In genomic region chr7:25856056-25856780, GRCh38 we compare ENCODE assay signal across 10 cellular contexts.
A peak's percentile ranks its signal among the peaks of the same experiment; 100 is the strongest.
DNase-seq lines count a peak whose midpoint lies in the region; ATAC-seq and TF ChIP-seq lines count a peak whose summit lies in the region.
"Had no signal": no experiment of that assay in that cellular context is flagged by ENCODE, and none has a peak within 500 bp of the region (broad histone marks: within the 10 kb centered on the region; RNA-seq: fewer than 3 reads in every experiment).

No MANE protein-coding gene starts in this region.

- H4K91ac ChIP-seq in neuronal stem cell (ENCODE audit: low read depth, low read length, poor library complexity), result no peak overlapping the region

- no peak overlapping the region for H2BK15ac ChIP-seq in neuronal stem cell (ENCODE audit: low read length)

- H3K4me3 Mint-ChIP-seq in activated CD4-positive, alpha-beta memory T cell treated with anti-CD3 and anti-CD28 coated beads for 36 hours, result no peak overlapping the region
- H3K4me3 Mint-ChIP-seq: IgD-negative memory B cell had no signal

- in situ Hi-C loops in brain microvascular endothelial cell (cut with HindIII; ENCODE audit: low pct_ligation_motif_present, low sequenced_read_pairs), result no loop called here

- no peak for TF ChIP-seq CTCF in brain microvascular endothelial cell (IDR thresholded peaks at IDR 0.05; ENCODE audit: low read depth, low read length, missing control alignments)

- CTCF ChIA-PET in activated CD4-positive, alpha-beta memory T cell treated with anti-CD3 and anti-CD28 coated beads for 36 hours (lab: Charles Lee), result interaction anchor here (1.7 kb wide), 1 partner anchor 596 kb away, joined by 4 read pairs; no protein-coding TSS in a partner anchor

- peaks cover 0 to 4% of the 10 kb centered on the region in 2 donors for H3K9me3 ChIP-seq in neuronal stem cell (replicated peaks in 1 of 2; ENCODE audit: control insufficient read depth in 2 of 2, insufficient read depth in 1 of 2, low read depth in 1 of 2, low read length in 2 of 2)

- peak overlapping the region; percentile 92 for H3K4me2 ChIP-seq in neuronal stem cell (ENCODE audit: insufficient read depth, low read length, poor library complexity, severe bottlenecking)

- POLR2A ChIA-PET in activated CD4-positive, alpha-beta memory T cell treated with anti-CD3 and anti-CD28 coated beads for 36 hours (lab: Charles Lee), result interaction anchor here (0.8 kb wide), 1 partner anchor 332 kb away, joined by 3 read pairs; no protein-coding TSS in a partner anchor

- peaks cover 8 to 14% of the 10 kb centered on the region in 2 donors for H3K4me1 ChIP-seq in neuronal stem cell (ENCODE audit: control insufficient read depth in 2 of 2, insufficient read depth in 1 of 2, low read depth in 1 of 2, low read length in 2 of 2)

- no CpG with 5 or more reads among the region's 18 CpGs for WGBS in neuronal stem cell (ENCODE audit: extremely low coverage in 2 of 2, insufficient read length in 2 of 2, insufficient replicate concordance in 1 of 2), 2 donors

- H3K9ac ChIP-seq in neuronal stem cell (ENCODE audit: low read depth, low read length, poor library complexity), result no peak overlapping the region

- no peak overlapping the region for H2BK5ac ChIP-seq in neuronal stem cell (ENCODE audit: low read length)

- H3K4me1 Mint-ChIP-seq in activated CD4-positive, alpha-beta memory T cell treated with anti-CD3 and anti-CD28 coated beads for 36 hours (ENCODE audit: low read depth), result peaks cover 15% of the 10 kb centered on the region

- no peak overlapping the region for H3K4ac ChIP-seq in neuronal stem cell (ENCODE audit: low read length)

- H3K4me3 ChIP-seq in brain microvascular endothelial cell (ENCODE audit: low read depth, low read length) (peak overlapping the region; percentile 54), neuronal stem cell (ENCODE audit: low read length in 2 of 2) (peak overlapping the region; percentile 57 to 76)

- no peak overlapping the region for H2BK120ac ChIP-seq in neuronal stem cell (ENCODE audit: low read depth, low read length)

- H3K27me3 Mint-ChIP-seq in activated CD4-positive, alpha-beta memory T cell treated with anti-CD3 and anti-CD28 coated beads for 36 hours, result peaks cover 57% of the 10 kb centered on the region

- H3K27ac Mint-ChIP-seq in activated CD4-positive, alpha-beta memory T cell treated with anti-CD3 and anti-CD28 coated beads for 36 hours, result no peak overlapping the region
- H3K27ac Mint-ChIP-seq: IgD-negative memory B cell had no signal

- no peak overlapping the region for H2AK5ac ChIP-seq in neuronal stem cell (ENCODE audit: low read depth, low read length)

- H3K36me3 Mint-ChIP-seq in activated CD4-positive, alpha-beta memory T cell treated with anti-CD3 and anti-CD28 coated beads for 36 hours, result peaks cover 6% of the 10 kb centered on the region
- H3K36me3 Mint-ChIP-seq: IgD-negative memory B cell had no signal

- H2BK12ac ChIP-seq in neuronal stem cell (ENCODE audit: low read length), result no peak overlapping the region

- H4K8ac ChIP-seq in neuronal stem cell (ENCODE audit: low read depth, low read length), result no peak overlapping the region

- no peaks in the 10 kb centered on the region for H3K79me1 ChIP-seq in neuronal stem cell (ENCODE audit: low read depth, low read length)

- no peak overlapping the region for H3K14ac ChIP-seq in neuronal stem cell (ENCODE audit: low read length)

- H3K36me3 ChIP-seq in brain microvascular endothelial cell (replicated peaks) (no peaks in the 10 kb centered on the region), neuronal stem cell (replicated peaks in 1 of 2; ENCODE audit: control insufficient read depth in 2 of 2, insufficient read depth in 2 of 2, low read length in 2 of 2) (no peaks in the 10 kb centered on the region)

- H3K27me3 ChIP-seq in brain microvascular endothelial cell (replicated peaks), result no peaks in the 10 kb centered on the region
- H3K27me3 ChIP-seq in neuronal stem cell (ENCODE audit: control insufficient read depth in 3 of 3, insufficient read depth in 3 of 3, low read depth in 1 of 3, low read length in 3 of 3), result peaks cover 20 to 54% (median 37%) of the 10 kb centered on the region in 3 experiments

- peak overlapping the region; percentile 88 for H3K18ac ChIP-seq in neuronal stem cell (ENCODE audit: low read length)

- peak overlapping the region; percentile 88 for H3K27ac ChIP-seq in brain microvascular endothelial cell
- peak overlapping the region; percentile 71 for H3K27ac ChIP-seq in neuronal stem cell (replicated peaks; ENCODE audit: low read length)

- peaks cover 6% of the 10 kb centered on the region for H3K9me3 Mint-ChIP-seq in activated CD4-positive, alpha-beta memory T cell treated with anti-CD3 and anti-CD28 coated beads for 36 hours

- peak overlapping the region; percentile 40 for H3K23ac ChIP-seq in neuronal stem cell (ENCODE audit: low read depth, low read length, poor library complexity)

- intact Hi-C loops in activated CD4-positive, alpha-beta memory T cell treated with anti-CD3 and anti-CD28 coated beads for 36 hours (cut with micrococcal nuclease), result loop anchor here (5.0 kb wide), 1 partner anchor 1321 kb away; no protein-coding TSS in a partner anchor

- no peak for ATAC-seq in HG02870 (IDR thresholded peaks at IDR 0.05; ENCODE audit: unreplicated experiment)

- no peak overlapping the region for H2AFZ ChIP-seq in neuronal stem cell (ENCODE audit: low read length)

- DNase-seq in Daoy (ENCODE audit: low read depth), result peak; percentile 67
- peak; percentile 55 for DNase-seq in NCI-H1105 (lab: John Stamatoyannopoulos, UW)
- DNase-seq in brain microvascular endothelial cell, result no peak
- no peak for DNase-seq in neuronal stem cell (ENCODE audit: low spot score)
- no peak for DNase-seq in HPDE6-E6E7 (ENCODE audit: extremely low spot score)
- no peak for DNase-seq in NCI-H187 (lab: John Stamatoyannopoulos, UW)
- no peak for DNase-seq in activated CD4-positive, alpha-beta memory T cell treated with anti-CD3 and anti-CD28 coated beads for 36 hours
- DNase-seq: naive B cell had no signal

Comparison
In these comparisons a context has a peak if more than half of its experiments do, and no peak if none do; other contexts are left out.
1. DNase-seq: peak in Daoy (single experiment) and NCI-H1105 (single experiment); none in brain microvascular endothelial cell (single experiment), neuronal stem cell (single experiment), HPDE6-E6E7 (single experiment), NCI-H187 (0 of 2) and activated CD4-positive, alpha-beta memory T cell treated with anti-CD3 and anti-CD28 coated beads for 36 hours (single experiment).